21 cellular contexts compared by ENCODE assay signal in the genomic region with DNA sequence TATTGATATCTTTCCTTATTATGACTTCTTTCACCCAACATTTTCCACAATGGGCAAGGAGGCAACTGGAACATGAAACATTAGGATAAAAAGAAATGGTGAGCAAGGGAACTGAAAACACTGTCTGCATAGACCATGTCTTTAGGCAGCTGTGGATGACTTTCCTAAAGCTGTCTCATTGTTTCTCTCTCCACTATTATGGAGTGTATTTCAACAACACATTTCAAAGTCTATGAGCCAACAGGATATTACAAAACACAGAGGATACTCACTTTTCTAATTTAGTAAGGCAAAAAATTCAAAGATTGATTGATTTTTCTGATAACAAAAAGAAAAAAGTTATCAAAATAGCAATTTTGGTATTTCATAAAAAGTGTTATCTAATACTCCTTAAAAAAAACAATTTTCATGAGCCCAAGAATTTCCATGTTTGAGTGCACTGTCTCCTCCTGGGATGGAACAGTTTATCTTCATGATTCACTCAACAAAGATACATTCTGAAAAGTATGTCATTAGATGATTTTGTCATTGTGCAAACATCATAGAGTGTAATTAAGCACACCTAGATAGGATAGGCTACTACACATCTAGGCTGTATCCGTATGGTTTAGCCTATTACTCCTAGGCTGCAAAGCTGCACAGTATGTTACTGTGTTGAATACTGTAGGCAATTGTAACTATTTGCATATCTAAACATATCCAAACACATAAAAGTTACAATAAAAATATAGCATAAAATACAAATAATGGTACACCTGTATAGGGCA.
"Had no signal": no experiment of that assay in that cellular context is flagged by ENCODE, and none has a peak within 500 bp of the region (broad histone marks: within the 10 kb centered on the region; RNA-seq: fewer than 3 reads in every experiment).

No MANE protein-coding gene starts in this region.

- DNase-seq: activated CD4-positive, alpha-beta T cell treated with anti-CD3 and anti-CD28 coated beads for 4 hours; activated CD4-positive, alpha-beta T cell treated with anti-CD3 and anti-CD28 coated beads, Interleukin-2, amount 50 U/mL, for 48 hours; activated CD4-positive, CD25-positive, alpha-beta regulatory T cell; activated CD8-positive, alpha-beta memory T cell treated with anti-CD3 and anti-CD28 coated beads, Interleukin-2, amount 50 U/mL, for 48 hours; activated naive CD4-positive, alpha-beta T cell; activated T-cell treated with anti-CD3 and anti-CD28 coated beads, Interleukin-2, amount 50 U/mL, for 4 hours; adrenal gland; cortex of kidney; endodermal cell; foreskin melanocyte; lower lobe of right lung; naive thymus-derived CD8-positive, alpha-beta T cell; posterior cingulate gyrus; right lobe of liver; stimulated activated CD4-positive, alpha-beta T cell treated with anti-CD3 and anti-CD28 coated beads, Interleukin-1b, Interleukin-23, amount 100 ng/mL, for 48 hours; substantia nigra; T1000; tibial artery had no signal

- ATAC-seq: activated T-cell treated with anti-CD3 and anti-CD28 coated beads, Interleukin-2, amount 50 U/mL, for 4 hours; left lobe of liver; lower lobe of right lung; naive thymus-derived CD8-positive, alpha-beta T cell; right lobe of liver had no signal

- H3K4me3 ChIP-seq: adrenal gland, lower lobe of right lung, neural progenitor cell, right lobe of liver, skin epidermis, tibial artery had no signal
